Comparison of ENCODE assay signal across 1 cellular context in the genomic region with DNA sequence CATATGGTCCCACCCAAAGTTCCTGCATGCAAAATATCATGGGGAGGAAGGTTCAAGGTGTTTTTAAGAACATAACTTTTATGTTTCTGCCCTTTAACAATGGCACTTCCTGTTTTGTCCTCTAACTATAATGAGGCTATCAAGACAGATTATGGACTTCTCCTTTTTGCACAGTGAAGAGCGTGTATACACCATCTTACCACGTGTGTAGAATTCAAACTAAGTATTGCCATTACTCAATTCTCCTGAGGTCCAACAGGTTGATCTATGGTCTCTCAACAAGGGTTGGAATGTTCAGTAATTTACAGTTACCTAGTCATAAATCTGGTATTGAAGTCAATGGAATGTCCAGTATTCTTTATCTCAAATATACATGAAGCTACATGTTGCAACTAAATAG.
TF ChIP-seq lines count a peak whose summit lies in the region.

No MANE protein-coding gene starts in this region.

TF ChIP-seq in K562, 482 proteins besides CTCF, POLR2A, EP300 and RAD21 (continued from another document):
- TF ChIP-seq CBFA2T3 (IDR thresholded peaks at IDR 0.05) (0 out of 2 replicates have a peak, but pooled peaks have one; percentile 39), HDAC6 (IDR thresholded peaks at IDR 0.05; ENCODE audit: low read depth, low read length) (no peak), ZNF12 (CRISPR knock-in tag; IDR thresholded peaks at IDR 0.05) (peak; percentile 46; the same call in 1 of the 2 replicates), SPI1 (IDR thresholded peaks at IDR 0.05; ENCODE audit: borderline replicate concordance, low read depth, low read length) (peak; percentile 99), MYC (IDR thresholded peaks at IDR 0.05; ENCODE audit: low read depth, low read length) (peak; percentile 31; the same call in 1 of the 2 replicates), MYC (CRISPR knock-in tag; IDR thresholded peaks at IDR 0.05; ENCODE audit: borderline replicate concordance, low read depth) (no peak), ZNF589 (CRISPR knock-in tag; IDR thresholded peaks at IDR 0.05; ENCODE audit: low read depth) (no peak), LCOR (CRISPR knock-in tag; IDR thresholded peaks at IDR 0.05) (0 out of 2 replicates have a peak, but pooled peaks have one; percentile 25), L3MBTL2 (IDR thresholded peaks at IDR 0.05) (peak; percentile 76), TRIM28 (IDR thresholded peaks at IDR 0.05) (no peak), FIP1L1 (IDR thresholded peaks at IDR 0.05; ENCODE audit: low read depth, low read length, poor library complexity, severe bottlenecking) (no peak), KDM1A (IDR thresholded peaks at IDR 0.05) (peak in 1 of 2 experiments; percentile 32; a peak in 1 of 4 replicates), ELF1 (tag; IDR thresholded peaks at IDR 0.05) (peak; percentile 61), CSDE1 (IDR thresholded peaks at IDR 0.05) (no peak)
- TF ChIP-seq, protein P1, sequence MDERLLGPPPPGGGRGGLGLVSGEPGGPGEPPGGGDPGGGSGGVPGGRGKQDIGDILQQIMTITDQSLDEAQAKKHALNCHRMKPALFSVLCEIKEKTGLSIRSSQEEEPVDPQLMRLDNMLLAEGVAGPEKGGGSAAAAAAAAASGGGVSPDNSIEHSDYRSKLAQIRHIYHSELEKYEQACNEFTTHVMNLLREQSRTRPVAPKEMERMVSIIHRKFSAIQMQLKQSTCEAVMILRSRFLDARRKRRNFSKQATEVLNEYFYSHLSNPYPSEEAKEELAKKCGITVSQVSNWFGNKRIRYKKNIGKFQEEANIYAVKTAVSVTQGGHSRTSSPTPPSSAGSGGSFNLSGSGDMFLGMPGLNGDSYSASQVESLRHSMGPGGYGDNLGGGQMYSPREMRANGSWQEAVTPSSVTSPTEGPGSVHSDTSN (CRISPR knock-in tag; IDR thresholded peaks at IDR 0.05; ENCODE audit: low read depth): no peak
- TF ChIP-seq, protein P1 (tag; conservative IDR thresholded peaks at IDR 0.05; ENCODE audit: low read depth): peak; percentile 73
- TF ChIP-seq, protein P2, sequence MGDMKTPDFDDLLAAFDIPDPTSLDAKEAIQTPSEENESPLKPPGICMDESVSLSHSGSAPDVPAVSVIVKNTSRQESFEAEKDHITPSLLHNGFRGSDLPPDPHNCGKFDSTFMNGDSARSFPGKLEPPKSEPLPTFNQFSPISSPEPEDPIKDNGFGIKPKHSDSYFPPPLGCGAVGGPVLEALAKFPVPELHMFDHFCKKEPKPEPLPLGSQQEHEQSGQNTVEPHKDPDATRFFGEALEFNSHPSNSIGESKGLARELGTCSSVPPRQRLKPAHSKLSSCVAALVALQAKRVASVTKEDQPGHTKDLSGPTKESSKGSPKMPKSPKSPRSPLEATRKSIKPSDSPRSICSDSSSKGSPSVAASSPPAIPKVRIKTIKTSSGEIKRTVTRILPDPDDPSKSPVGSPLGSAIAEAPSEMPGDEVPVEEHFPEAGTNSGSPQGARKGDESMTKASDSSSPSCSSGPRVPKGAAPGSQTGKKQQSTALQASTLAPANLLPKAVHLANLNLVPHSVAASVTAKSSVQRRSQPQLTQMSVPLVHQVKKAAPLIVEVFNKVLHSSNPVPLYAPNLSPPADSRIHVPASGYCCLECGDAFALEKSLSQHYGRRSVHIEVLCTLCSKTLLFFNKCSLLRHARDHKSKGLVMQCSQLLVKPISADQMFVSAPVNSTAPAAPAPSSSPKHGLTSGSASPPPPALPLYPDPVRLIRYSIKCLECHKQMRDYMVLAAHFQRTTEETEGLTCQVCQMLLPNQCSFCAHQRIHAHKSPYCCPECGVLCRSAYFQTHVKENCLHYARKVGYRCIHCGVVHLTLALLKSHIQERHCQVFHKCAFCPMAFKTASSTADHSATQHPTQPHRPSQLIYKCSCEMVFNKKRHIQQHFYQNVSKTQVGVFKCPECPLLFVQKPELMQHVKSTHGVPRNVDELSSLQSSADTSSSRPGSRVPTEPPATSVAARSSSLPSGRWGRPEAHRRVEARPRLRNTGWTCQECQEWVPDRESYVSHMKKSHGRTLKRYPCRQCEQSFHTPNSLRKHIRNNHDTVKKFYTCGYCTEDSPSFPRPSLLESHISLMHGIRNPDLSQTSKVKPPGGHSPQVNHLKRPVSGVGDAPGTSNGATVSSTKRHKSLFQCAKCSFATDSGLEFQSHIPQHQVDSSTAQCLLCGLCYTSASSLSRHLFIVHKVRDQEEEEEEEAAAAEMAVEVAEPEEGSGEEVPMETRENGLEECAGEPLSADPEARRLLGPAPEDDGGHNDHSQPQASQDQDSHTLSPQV (IDR thresholded peaks at IDR 0.05): peak; percentile 37; the same call in 1 of the 2 replicates
- TF ChIP-seq, protein P3, sequence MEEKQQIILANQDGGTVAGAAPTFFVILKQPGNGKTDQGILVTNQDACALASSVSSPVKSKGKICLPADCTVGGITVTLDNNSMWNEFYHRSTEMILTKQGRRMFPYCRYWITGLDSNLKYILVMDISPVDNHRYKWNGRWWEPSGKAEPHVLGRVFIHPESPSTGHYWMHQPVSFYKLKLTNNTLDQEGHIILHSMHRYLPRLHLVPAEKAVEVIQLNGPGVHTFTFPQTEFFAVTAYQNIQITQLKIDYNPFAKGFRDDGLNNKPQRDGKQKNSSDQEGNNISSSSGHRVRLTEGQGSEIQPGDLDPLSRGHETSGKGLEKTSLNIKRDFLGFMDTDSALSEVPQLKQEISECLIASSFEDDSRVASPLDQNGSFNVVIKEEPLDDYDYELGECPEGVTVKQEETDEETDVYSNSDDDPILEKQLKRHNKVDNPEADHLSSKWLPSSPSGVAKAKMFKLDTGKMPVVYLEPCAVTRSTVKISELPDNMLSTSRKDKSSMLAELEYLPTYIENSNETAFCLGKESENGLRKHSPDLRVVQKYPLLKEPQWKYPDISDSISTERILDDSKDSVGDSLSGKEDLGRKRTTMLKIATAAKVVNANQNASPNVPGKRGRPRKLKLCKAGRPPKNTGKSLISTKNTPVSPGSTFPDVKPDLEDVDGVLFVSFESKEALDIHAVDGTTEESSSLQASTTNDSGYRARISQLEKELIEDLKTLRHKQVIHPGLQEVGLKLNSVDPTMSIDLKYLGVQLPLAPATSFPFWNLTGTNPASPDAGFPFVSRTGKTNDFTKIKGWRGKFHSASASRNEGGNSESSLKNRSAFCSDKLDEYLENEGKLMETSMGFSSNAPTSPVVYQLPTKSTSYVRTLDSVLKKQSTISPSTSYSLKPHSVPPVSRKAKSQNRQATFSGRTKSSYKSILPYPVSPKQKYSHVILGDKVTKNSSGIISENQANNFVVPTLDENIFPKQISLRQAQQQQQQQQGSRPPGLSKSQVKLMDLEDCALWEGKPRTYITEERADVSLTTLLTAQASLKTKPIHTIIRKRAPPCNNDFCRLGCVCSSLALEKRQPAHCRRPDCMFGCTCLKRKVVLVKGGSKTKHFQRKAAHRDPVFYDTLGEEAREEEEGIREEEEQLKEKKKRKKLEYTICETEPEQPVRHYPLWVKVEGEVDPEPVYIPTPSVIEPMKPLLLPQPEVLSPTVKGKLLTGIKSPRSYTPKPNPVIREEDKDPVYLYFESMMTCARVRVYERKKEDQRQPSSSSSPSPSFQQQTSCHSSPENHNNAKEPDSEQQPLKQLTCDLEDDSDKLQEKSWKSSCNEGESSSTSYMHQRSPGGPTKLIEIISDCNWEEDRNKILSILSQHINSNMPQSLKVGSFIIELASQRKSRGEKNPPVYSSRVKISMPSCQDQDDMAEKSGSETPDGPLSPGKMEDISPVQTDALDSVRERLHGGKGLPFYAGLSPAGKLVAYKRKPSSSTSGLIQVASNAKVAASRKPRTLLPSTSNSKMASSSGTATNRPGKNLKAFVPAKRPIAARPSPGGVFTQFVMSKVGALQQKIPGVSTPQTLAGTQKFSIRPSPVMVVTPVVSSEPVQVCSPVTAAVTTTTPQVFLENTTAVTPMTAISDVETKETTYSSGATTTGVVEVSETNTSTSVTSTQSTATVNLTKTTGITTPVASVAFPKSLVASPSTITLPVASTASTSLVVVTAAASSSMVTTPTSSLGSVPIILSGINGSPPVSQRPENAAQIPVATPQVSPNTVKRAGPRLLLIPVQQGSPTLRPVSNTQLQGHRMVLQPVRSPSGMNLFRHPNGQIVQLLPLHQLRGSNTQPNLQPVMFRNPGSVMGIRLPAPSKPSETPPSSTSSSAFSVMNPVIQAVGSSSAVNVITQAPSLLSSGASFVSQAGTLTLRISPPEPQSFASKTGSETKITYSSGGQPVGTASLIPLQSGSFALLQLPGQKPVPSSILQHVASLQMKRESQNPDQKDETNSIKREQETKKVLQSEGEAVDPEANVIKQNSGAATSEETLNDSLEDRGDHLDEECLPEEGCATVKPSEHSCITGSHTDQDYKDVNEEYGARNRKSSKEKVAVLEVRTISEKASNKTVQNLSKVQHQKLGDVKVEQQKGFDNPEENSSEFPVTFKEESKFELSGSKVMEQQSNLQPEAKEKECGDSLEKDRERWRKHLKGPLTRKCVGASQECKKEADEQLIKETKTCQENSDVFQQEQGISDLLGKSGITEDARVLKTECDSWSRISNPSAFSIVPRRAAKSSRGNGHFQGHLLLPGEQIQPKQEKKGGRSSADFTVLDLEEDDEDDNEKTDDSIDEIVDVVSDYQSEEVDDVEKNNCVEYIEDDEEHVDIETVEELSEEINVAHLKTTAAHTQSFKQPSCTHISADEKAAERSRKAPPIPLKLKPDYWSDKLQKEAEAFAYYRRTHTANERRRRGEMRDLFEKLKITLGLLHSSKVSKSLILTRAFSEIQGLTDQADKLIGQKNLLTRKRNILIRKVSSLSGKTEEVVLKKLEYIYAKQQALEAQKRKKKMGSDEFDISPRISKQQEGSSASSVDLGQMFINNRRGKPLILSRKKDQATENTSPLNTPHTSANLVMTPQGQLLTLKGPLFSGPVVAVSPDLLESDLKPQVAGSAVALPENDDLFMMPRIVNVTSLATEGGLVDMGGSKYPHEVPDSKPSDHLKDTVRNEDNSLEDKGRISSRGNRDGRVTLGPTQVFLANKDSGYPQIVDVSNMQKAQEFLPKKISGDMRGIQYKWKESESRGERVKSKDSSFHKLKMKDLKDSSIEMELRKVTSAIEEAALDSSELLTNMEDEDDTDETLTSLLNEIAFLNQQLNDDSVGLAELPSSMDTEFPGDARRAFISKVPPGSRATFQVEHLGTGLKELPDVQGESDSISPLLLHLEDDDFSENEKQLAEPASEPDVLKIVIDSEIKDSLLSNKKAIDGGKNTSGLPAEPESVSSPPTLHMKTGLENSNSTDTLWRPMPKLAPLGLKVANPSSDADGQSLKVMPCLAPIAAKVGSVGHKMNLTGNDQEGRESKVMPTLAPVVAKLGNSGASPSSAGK (IDR thresholded peaks at IDR 0.05): peak; percentile 57; the same call in 1 of the 2 replicates
